Comparison of ENCODE assay signal across 8 cellular contexts in the genomic region with DNA sequence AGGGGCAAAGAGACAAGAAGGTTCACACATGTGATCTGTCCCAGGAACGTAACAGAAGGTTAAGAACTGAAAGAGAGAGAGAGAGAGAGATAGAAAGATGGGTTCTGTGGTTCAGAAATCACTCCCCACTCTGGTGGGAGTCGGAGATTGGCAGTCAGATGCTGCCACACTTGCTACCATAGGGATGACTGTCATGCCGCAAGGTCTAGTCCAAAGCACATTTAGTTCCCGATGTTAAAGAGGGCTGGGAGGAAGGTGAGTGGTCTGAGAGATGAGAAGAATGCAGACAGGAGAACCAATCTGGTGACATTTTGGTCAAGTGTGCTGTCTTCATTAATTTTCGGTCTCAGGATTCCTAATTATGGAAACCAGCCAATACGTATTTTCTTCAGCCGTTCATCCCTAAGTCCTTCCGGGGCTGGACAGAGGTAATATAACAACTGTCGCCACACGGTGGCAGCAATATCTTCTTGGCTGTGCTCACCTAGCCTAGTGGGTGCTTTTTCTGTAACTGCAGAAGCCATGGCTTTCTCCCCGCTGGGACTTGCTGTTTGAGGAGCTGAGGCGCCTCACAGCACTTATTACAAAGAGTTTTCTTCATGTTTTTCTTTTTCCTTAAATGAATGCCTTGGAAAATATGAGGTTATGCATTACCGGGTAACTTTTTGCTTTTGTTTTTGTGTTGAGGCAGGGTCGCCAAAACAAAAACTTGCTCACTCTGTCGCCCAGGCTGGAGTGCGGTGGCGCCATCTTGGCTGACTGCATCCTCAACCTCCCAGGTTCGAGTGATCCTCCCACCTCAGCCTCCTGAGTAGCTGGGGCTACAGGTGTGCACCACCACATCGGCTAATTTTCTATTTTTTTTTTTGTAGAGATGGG. TPM values are rescaled to one million over a fixed set of nuclear protein-coding genes. Genes with fewer than 3 reads are reported as not detected.
DNase-seq lines count a peak whose midpoint lies in the region; ATAC-seq, FAIRE-seq and TF ChIP-seq lines count a peak whose summit lies in the region.

No MANE protein-coding gene starts in this region.

- TF ChIP-seq CTCF in coronary artery (IDR thresholded peaks at IDR 0.05) (peak; percentile 35), lower lobe of right lung (IDR thresholded peaks at IDR 0.05) (peak; percentile 65)

- H3K9me3 ChIP-seq in lower lobe of right lung, result no peaks in the 10 kb centered on the region

- no peak overlapping the region for H3K27ac ChIP-seq in coronary artery
- H3K27ac ChIP-seq in lower lobe of right lung, result no peak overlapping the region

- intact Hi-C loops in lower lobe of right lung (cut with DNase I), result no loop called here

- ATAC-seq in HG03342 (IDR thresholded peaks at IDR 0.05; ENCODE audit: unreplicated experiment) (peak; percentile 89), lower lobe of right lung (peak; percentile 91 to 95)

- H3K4me1 ChIP-seq in lower lobe of right lung, result no peaks in the 10 kb centered on the region

- H3K27me3 ChIP-seq in lower lobe of right lung (ENCODE audit: low read depth), result peaks cover 7% of the 10 kb centered on the region

- FAIRE-seq in GM19239 (lab: Jason Lieb, UNC), result peak; percentile 93

- no peak overlapping the region for H3K4me3 ChIP-seq in coronary artery
- H3K4me3 ChIP-seq in lower lobe of right lung, result no peak overlapping the region

- DNase-seq in Ammon's horn (ENCODE audit: low spot score) (peak; percentile 83), GM19239 (ENCODE audit: insufficient read length, low spot score) (peak; percentile 60), NCI-H524 (lab: John Stamatoyannopoulos, UW) (peak; percentile 78 to 89), coronary artery (ENCODE audit: low spot score) (no peak), lower lobe of right lung (peak; percentile 75)
- peak; percentile 43 to 52 for DNase-seq in activated CD4-positive, alpha-beta T cell treated with anti-CD3 and anti-CD28 coated beads for 24 hours (ENCODE audit: low read depth in 2 of 2)
- DNase-seq in stimulated activated CD8-positive, alpha-beta memory T cell treated with anti-CD3 and anti-CD28 coated beads, Interleukin-15, amount 100 ng/mL, for 1 hour (ENCODE audit: low read depth), result peak; percentile 22

- no peaks in the 10 kb centered on the region for H3K36me3 ChIP-seq in lower lobe of right lung

RNA-seq across cellular contexts. Expression of gene SLC35D3, which starts 46.0 kb away (rescaled TPM):
- total RNA-seq in lower lobe of right lung, result not detected
